8 cellular contexts compared by ENCODE assay signal in the genomic region with DNA sequence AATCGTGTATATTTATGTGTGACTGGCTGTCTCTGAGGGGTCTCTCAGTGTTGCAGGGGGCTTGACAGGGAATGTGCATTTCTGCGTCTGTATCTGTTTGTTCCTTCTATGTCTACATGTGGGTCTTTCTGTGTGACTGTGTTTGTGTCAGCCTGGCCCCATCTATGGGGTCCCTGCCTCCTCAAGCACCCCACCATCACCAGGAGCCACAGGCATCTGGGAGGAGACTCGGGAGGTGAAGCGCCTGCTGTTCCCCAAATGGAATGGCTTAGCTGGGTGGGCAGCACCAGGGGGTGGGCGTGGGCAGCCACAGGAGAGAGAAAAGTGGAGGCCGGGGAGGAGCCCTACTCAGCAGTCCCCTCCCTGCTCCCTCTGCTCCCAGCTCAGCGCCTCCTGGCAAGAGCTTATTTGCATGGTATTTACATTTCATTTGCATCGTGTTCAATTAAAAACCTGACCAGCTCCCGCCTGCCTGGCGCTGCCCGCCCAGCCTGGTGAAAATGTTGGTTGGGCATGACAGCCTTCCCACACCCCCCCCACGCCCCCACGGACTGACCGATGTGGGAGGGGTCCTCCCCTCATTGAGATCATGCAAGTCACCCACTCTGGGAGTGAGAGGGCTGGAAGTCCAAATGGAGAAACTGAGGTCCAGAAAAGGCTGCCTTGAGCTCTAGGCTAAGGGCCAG. TPM values are rescaled to one million over a fixed set of nuclear protein-coding genes. Genes with fewer than 3 reads are reported as not detected.
DNase-seq lines count a peak whose midpoint lies in the region; ATAC-seq and TF ChIP-seq lines count a peak whose summit lies in the region.

No MANE protein-coding gene starts in this region.

- H3K27me3 Mint-ChIP-seq in natural killer cell (ENCODE audit: low read depth in 2 of 2): no peaks in the 10 kb centered on the region
- H3K27me3 Mint-ChIP-seq in T-helper 2 cell treated with Interferon-gamma antibody and Interleukin-4, amounts not matched to agents 5 μg/mL and 100 μg/mL, for 36 hours (ENCODE audit: low read depth): peaks cover 49% of the 10 kb centered on the region

- intact Hi-C loops in natural killer cell (cut with micrococcal nuclease): loop anchor here (10.0 kb wide), 2 partner anchors 46 to 134 kb away; partner anchors contain the start of gene UBE2D2

- peak; percentile 66 for DNase-seq in GOT3 (lab: John Stamatoyannopoulos, UW)
- peak; percentile 58 to 64 for DNase-seq in SHP77 (lab: John Stamatoyannopoulos, UW)
- DNase-seq in fibroblast of gingiva (ENCODE audit: low read depth): peak; percentile 85
- no peak for DNase-seq in natural killer cell
- no peak for DNase-seq in activated T-cell treated with anti-CD3 and anti-CD28 coated beads for 4 hours
- no peak for DNase-seq in SKM-1 (lab: John Stamatoyannopoulos, UW; ENCODE audit: unreplicated experiment)
- no peak for DNase-seq in T-helper 2 cell treated with Interferon-gamma antibody and Interleukin-4, amounts not matched to agents 5 μg/mL and 100 μg/mL, for 36 hours (ENCODE audit: low spot score)

- H3K4me3 Mint-ChIP-seq in natural killer cell: peak overlapping the region; percentile 50
- H3K4me3 Mint-ChIP-seq in T-helper 2 cell treated with Interferon-gamma antibody and Interleukin-4, amounts not matched to agents 5 μg/mL and 100 μg/mL, for 36 hours: no peak overlapping the region

- peaks cover 58 to 63% of the 10 kb centered on the region in 2 donors for H3K4me1 Mint-ChIP-seq in natural killer cell
- peaks cover 7% of the 10 kb centered on the region for H3K4me1 Mint-ChIP-seq in T-helper 2 cell treated with Interferon-gamma antibody and Interleukin-4, amounts not matched to agents 5 μg/mL and 100 μg/mL, for 36 hours (ENCODE audit: low read depth)

- no peaks in the 10 kb centered on the region for H3K9me3 Mint-ChIP-seq in natural killer cell
- H3K9me3 Mint-ChIP-seq in T-helper 2 cell treated with Interferon-gamma antibody and Interleukin-4, amounts not matched to agents 5 μg/mL and 100 μg/mL, for 36 hours: no peaks in the 10 kb centered on the region

- no peak for TF ChIP-seq CTCF in natural killer cell (IDR thresholded peaks at IDR 0.05)

- H3K36me3 Mint-ChIP-seq in natural killer cell: no peaks in the 10 kb centered on the region
- H3K36me3 Mint-ChIP-seq in T-helper 2 cell treated with Interferon-gamma antibody and Interleukin-4, amounts not matched to agents 5 μg/mL and 100 μg/mL, for 36 hours (ENCODE audit: low read depth): no peaks in the 10 kb centered on the region

- peak overlapping the region in 1 of 2 donors; percentile 84 for H3K27ac Mint-ChIP-seq in natural killer cell
- H3K27ac Mint-ChIP-seq in T-helper 2 cell treated with Interferon-gamma antibody and Interleukin-4, amounts not matched to agents 5 μg/mL and 100 μg/mL, for 36 hours: no peak overlapping the region

- ATAC-seq in natural killer cell (peak in 1 of 3 donors; percentile 16), GM18520 (IDR thresholded peaks at IDR 0.05; ENCODE audit: unreplicated experiment) (no peak)

RNA-seq across cellular contexts. Expression of gene CXXC5, which starts 50.5 kb away (rescaled TPM):
- 100 to 1,000 TPM in 1 of 3 donors, 10 to 100 TPM in 2; 75.6 to 124 (median 84.8) TPM for total RNA-seq in natural killer cell

Comparison
In these comparisons a context has a peak if more than half of its experiments do, and no peak if none do; other contexts are left out.
1. DNase-seq: peak in GOT3 (single experiment), SHP77 (2 of 2) and fibroblast of gingiva (single experiment); none in natural killer cell (single experiment), activated T-cell treated with anti-CD3 and anti-CD28 coated beads for 4 hours (single experiment), SKM-1 (single experiment) and T-helper 2 cell treated with Interferon-gamma antibody and Interleukin-4, amounts not matched to agents 5 μg/mL and 100 μg/mL, for 36 hours (single experiment).